Comparison of ENCODE assay signal across 17 cellular contexts in genomic region chr16:72815348-72816318, GRCh38.
A peak's percentile ranks its signal among the peaks of the same experiment; 100 is the strongest.
DNase-seq lines count a peak whose midpoint lies in the region; ATAC-seq lines count a peak whose summit lies in the region.
"Had no signal": no experiment of that assay in that cellular context is flagged by ENCODE, and none has a peak within 500 bp of the region (broad histone marks: within the 10 kb centered on the region; RNA-seq: fewer than 3 reads in every experiment).

No MANE protein-coding gene starts in this region.

- H3K4me1 Mint-ChIP-seq in activated naive CD8-positive, alpha-beta T cell treated with anti-CD3 and anti-CD28 coated beads, Interleukin-2, amount 50 U/mL, for 24 hours = peaks cover 3% of the 10 kb centered on the region
- H3K4me1 Mint-ChIP-seq in activated naive CD8-positive, alpha-beta T cell treated with anti-CD3 and anti-CD28 coated beads for 36 hours = no peaks in the 10 kb centered on the region

- no peak for DNase-seq in activated naive CD8-positive, alpha-beta T cell treated with anti-CD3 and anti-CD28 coated beads, Interleukin-2, amount 50 U/mL, for 24 hours
- no peak for DNase-seq in activated naive CD8-positive, alpha-beta T cell treated with anti-CD3 and anti-CD28 coated beads for 36 hours
- no peak for DNase-seq in stimulated activated naive CD8-positive, alpha-beta T cell treated with anti-CD3 and anti-CD28 coated beads, Interleukin-15, Interleukin-2, amounts not matched to agents 100 U/mL and 50 U/mL, for 24 hours
- DNase-seq in cerebellar nuclear complex (lab: John Stamatoyannopoulos, UW) (no peak), hepatic stellate cell (ENCODE audit: low spot score) (no peak)
- DNase-seq: 8988T; activated CD4-positive, alpha-beta T cell treated with anti-CD3 and anti-CD28 coated beads for 4 hours; activated T-cell treated with anti-CD3 and anti-CD28 coated beads for 4 hours; DND-41; islet precursor cell; SHP77; stimulated activated CD4-positive, alpha-beta T cell treated with anti-CD3 and anti-CD28 coated beads, Interleukin-4, amount 100 ng/mL, for 24 hours had no signal

- H3K27me3 Mint-ChIP-seq in activated naive CD8-positive, alpha-beta T cell treated with anti-CD3 and anti-CD28 coated beads, Interleukin-2, amount 50 U/mL, for 24 hours = peaks cover 2% of the 10 kb centered on the region
- H3K27me3 Mint-ChIP-seq in activated naive CD8-positive, alpha-beta T cell treated with anti-CD3 and anti-CD28 coated beads for 36 hours = peaks cover 9% of the 10 kb centered on the region

- no peaks in the 10 kb centered on the region for H3K9me3 Mint-ChIP-seq in activated naive CD8-positive, alpha-beta T cell treated with anti-CD3 and anti-CD28 coated beads, Interleukin-2, amount 50 U/mL, for 24 hours
- H3K9me3 Mint-ChIP-seq in activated naive CD8-positive, alpha-beta T cell treated with anti-CD3 and anti-CD28 coated beads for 36 hours = no peaks in the 10 kb centered on the region
- H3K9me3 Mint-ChIP-seq: CD14-positive monocyte; T-helper 2 cell treated with Interferon-gamma antibody and Interleukin-4, amounts not matched to agents 5 μg/mL and 100 μg/mL, for 36 hours had no signal

- no peak overlapping the region for H3K4me3 Mint-ChIP-seq in activated naive CD8-positive, alpha-beta T cell treated with anti-CD3 and anti-CD28 coated beads, Interleukin-2, amount 50 U/mL, for 24 hours
- H3K4me3 Mint-ChIP-seq in activated naive CD8-positive, alpha-beta T cell treated with anti-CD3 and anti-CD28 coated beads for 36 hours = no peak overlapping the region
- H3K4me3 Mint-ChIP-seq: CD14-positive monocyte; T-helper 2 cell treated with Interferon-gamma antibody and Interleukin-4, amounts not matched to agents 5 μg/mL and 100 μg/mL, for 36 hours had no signal

- H3K36me3 Mint-ChIP-seq in activated naive CD8-positive, alpha-beta T cell treated with anti-CD3 and anti-CD28 coated beads, Interleukin-2, amount 50 U/mL, for 24 hours (ENCODE audit: low read depth) = no peaks in the 10 kb centered on the region
- no peaks in the 10 kb centered on the region for H3K36me3 Mint-ChIP-seq in activated naive CD8-positive, alpha-beta T cell treated with anti-CD3 and anti-CD28 coated beads for 36 hours

- peak; percentile 49 for ATAC-seq in activated naive CD8-positive, alpha-beta T cell treated with anti-CD3 and anti-CD28 coated beads, Interleukin-2, amount 50 U/mL, for 24 hours
- ATAC-seq in GM21619 (IDR thresholded peaks at IDR 0.05; ENCODE audit: unreplicated experiment) (peak; percentile 76), HG03064 (IDR thresholded peaks at IDR 0.05; ENCODE audit: low read depth, unreplicated experiment) (peak; percentile 80), GM19455 (IDR thresholded peaks at IDR 0.05; ENCODE audit: unreplicated experiment) (no peak)
- peak; percentile 61 for ATAC-seq in stimulated activated naive CD8-positive, alpha-beta T cell treated with anti-CD3 and anti-CD28 coated beads, Interleukin-15, Interleukin-2, amounts not matched to agents 100 U/mL and 50 U/mL, for 24 hours

- no peak overlapping the region for H3K27ac Mint-ChIP-seq in activated naive CD8-positive, alpha-beta T cell treated with anti-CD3 and anti-CD28 coated beads, Interleukin-2, amount 50 U/mL, for 24 hours
- H3K27ac Mint-ChIP-seq in activated naive CD8-positive, alpha-beta T cell treated with anti-CD3 and anti-CD28 coated beads for 36 hours = no peak overlapping the region
- H3K27ac Mint-ChIP-seq: T-helper 2 cell treated with Interferon-gamma antibody and Interleukin-4, amounts not matched to agents 5 μg/mL and 100 μg/mL, for 36 hours had no signal
